In genomic region chr3:151437906-151438305, GRCh38 we compare ENCODE assay signal across 27 cellular contexts. TPM values are rescaled to one million over a fixed set of nuclear protein-coding genes. Genes with fewer than 3 reads are reported as not detected.
"Had no signal": no experiment of that assay in that cellular context is flagged by ENCODE, and none has a peak within 500 bp of the region (broad histone marks: within the 10 kb centered on the region; RNA-seq: fewer than 3 reads in every experiment).

No MANE protein-coding gene starts in this region.

- H3K9me3 ChIP-seq: left lung, pancreas, prostate gland, spleen, suprapubic skin, thoracic aorta, tibial artery, uterus had no signal

- ATAC-seq: left colon; left lung; naive thymus-derived CD8-positive, alpha-beta T cell; pancreas; right cardiac atrium; stimulated activated effector memory CD8-positive, alpha-beta T cell treated with anti-CD3 and anti-CD28 coated beads, Interleukin-12 subunit alpha, Interleukin-12 subunit beta, amount 100 ng/mL, for 72 hours had no signal

- DNase-seq: hypothalamus; immature natural killer cell; kidney; left colon; left lung; mesendoderm; naive thymus-derived CD8-positive, alpha-beta T cell; nucleus accumbens; pancreas; posterior cingulate gyrus; retina; right cardiac atrium; small intestine; spleen; stimulated activated CD4-positive, alpha-beta T cell treated with anti-CD3 and anti-CD28 coated beads, Interleukin-4, amount 100 ng/mL, for 24 hours; stimulated activated naive CD4-positive, alpha-beta T cell; tibial artery; uterus had no signal

- H3K4me3 ChIP-seq: left lung, lung, pancreas, prostate gland, spleen, suprapubic skin, thoracic aorta, tibial artery, uterus had no signal

- H3K36me3 ChIP-seq: left lung, pancreas, prostate gland, spleen, suprapubic skin, thoracic aorta, tibial artery, uterus had no signal

- H3K27ac ChIP-seq: left lung, pancreas, prostate gland, spleen, suprapubic skin, thoracic aorta, tibial artery, uterus had no signal

- H3K4me1 ChIP-seq: left lung, pancreas, prostate gland, spleen, uterus had no signal

- FAIRE-seq: islet of Langerhans, kidney, pancreas, small intestine had no signal

- H3K27me3 ChIP-seq: left lung, pancreas, spleen, suprapubic skin, tibial artery, uterus had no signal

RNA-seq across cellular contexts. Expression of gene IGSF10, which starts 23.0 kb away (rescaled TPM):
- total RNA-seq: naive thymus-derived CD8-positive, alpha-beta T cell; neural crest cell had no signal
- polyA plus RNA-seq: immature natural killer cell; naive thymus-derived CD8-positive, alpha-beta T cell had no signal

RNA-seq across cellular contexts. Expression of gene P2RY12, which starts 53.4 kb away (rescaled TPM):
- total RNA-seq: mesothelial cell of epicardium; naive thymus-derived CD8-positive, alpha-beta T cell; neural crest cell; osteoblast had no signal
- polyA plus RNA-seq: naive thymus-derived CD8-positive, alpha-beta T cell had no signal
